Comparison of ENCODE assay signal across 10 cellular contexts in the genomic region with DNA sequence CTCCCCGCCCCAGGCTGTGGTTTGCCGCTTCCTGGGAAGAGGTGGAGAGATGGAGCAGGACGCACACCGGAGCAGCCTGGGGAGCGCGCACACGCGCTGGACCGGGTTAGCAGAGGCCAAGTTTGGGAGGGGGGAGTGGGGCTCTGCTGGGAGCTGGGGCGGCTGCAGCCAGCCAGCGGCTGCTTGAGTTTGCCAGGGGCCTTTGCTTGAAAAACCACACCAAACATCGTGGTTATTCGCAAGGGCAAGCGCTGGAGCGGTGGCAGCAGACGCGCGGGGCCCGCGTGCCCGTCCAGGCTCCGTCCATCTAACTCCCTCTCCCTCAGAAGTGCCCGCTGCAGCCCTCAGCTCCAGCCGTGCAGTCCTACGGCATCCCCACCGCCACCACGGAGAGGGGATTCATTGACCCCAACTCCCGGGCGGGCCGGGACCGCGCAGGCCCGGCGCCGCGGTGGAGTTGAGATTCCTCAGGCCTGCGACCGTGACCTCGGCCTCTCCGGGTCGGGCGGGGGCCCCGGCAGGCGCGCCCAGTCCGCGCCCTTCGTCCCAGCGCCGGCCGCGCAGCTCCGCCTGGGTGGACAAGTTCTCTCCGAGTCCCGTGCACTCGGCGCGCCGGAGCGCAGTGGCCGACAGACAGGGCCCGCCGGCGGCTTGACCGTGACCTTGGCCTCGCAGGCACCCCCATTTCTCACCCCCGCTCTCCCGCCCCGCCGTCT. TPM values are rescaled to one million over a fixed set of nuclear protein-coding genes. Genes with fewer than 3 reads are reported as not detected.
A peak's percentile ranks its signal among the peaks of the same experiment; 100 is the strongest.
DNase-seq lines count a peak whose midpoint lies in the region; ATAC-seq and TF ChIP-seq lines count a peak whose summit lies in the region.
"Had no signal": no experiment of that assay in that cellular context is flagged by ENCODE, and none has a peak within 500 bp of the region (broad histone marks: within the 10 kb centered on the region; RNA-seq: fewer than 3 reads in every experiment).

No MANE protein-coding gene starts in this region.

- H3K9me3 ChIP-seq in CD4-positive, alpha-beta memory T cell (ENCODE audit: control insufficient read depth in 1 of 2, low read length in 2 of 2) = no peaks in the 10 kb centered on the region
- H3K9me3 ChIP-seq in cardiac muscle cell (ENCODE audit: low read depth) = no peaks in the 10 kb centered on the region

- H3K36me3 ChIP-seq in CD4-positive, alpha-beta memory T cell (ENCODE audit: insufficient read depth, low read length) = no peaks in the 10 kb centered on the region
- H3K36me3 ChIP-seq in cardiac muscle cell = no peaks in the 10 kb centered on the region

- H3K27ac Mint-ChIP-seq in CD4-positive, alpha-beta memory T cell = peak overlapping the region in 1 of 7 donors; percentile 99
- no peak overlapping the region for H3K27ac Mint-ChIP-seq in activated CD8-positive, alpha-beta T cell treated with anti-CD3 and anti-CD28 coated beads for 36 hours
- no peak overlapping the region for H3K27ac Mint-ChIP-seq in osteocyte (ENCODE audit: unreplicated experiment)

- H3K9me3 Mint-ChIP-seq in CD4-positive, alpha-beta memory T cell = no peaks in the 10 kb centered on the region
- no peaks in the 10 kb centered on the region for H3K9me3 Mint-ChIP-seq in activated CD8-positive, alpha-beta T cell treated with anti-CD3 and anti-CD28 coated beads for 36 hours
- no peaks in the 10 kb centered on the region for H3K9me3 Mint-ChIP-seq in osteocyte (ENCODE audit: unreplicated experiment)

- no peak overlapping the region for H3K4me3 ChIP-seq in CD4-positive, alpha-beta memory T cell (ENCODE audit: low read length in 2 of 2)
- peak overlapping the region; percentile 30 for H3K4me3 ChIP-seq in cardiac muscle cell

- no peak for ATAC-seq in activated CD8-positive, alpha-beta T cell treated with anti-CD3 and anti-CD28 coated beads for 36 hours
- no peak for ATAC-seq in GM21447 (IDR thresholded peaks at IDR 0.05; ENCODE audit: unreplicated experiment)

- CTCF ChIA-PET in CD4-positive, alpha-beta memory T cell (lab: Charles Lee; ENCODE audit: partially characterized antibody) = no interaction called here
- CTCF ChIA-PET in activated CD8-positive, alpha-beta T cell treated with anti-CD3 and anti-CD28 coated beads for 36 hours (lab: Charles Lee) = interaction anchor here (1.4 kb wide), 1 partner anchor 581 kb away, joined by 3 read pairs; no protein-coding TSS in a partner anchor

- H3K4me3 Mint-ChIP-seq in CD4-positive, alpha-beta memory T cell = peak overlapping the region in 5 of 8 donors; percentile 67 to 73 (median 72)
- H3K4me3 Mint-ChIP-seq in activated CD8-positive, alpha-beta T cell treated with anti-CD3 and anti-CD28 coated beads for 36 hours = peak overlapping the region; percentile 67
- H3K4me3 Mint-ChIP-seq in osteocyte (ENCODE audit: unreplicated experiment) = peak overlapping the region; percentile 60

- POLR2A ChIA-PET in CD4-positive, alpha-beta memory T cell (lab: Charles Lee; ENCODE audit: partially characterized antibody) = interaction anchor here (1.4 kb wide), 1 partner anchor 18 kb away, joined by 3 read pairs; no protein-coding TSS in a partner anchor
- POLR2A ChIA-PET in activated CD8-positive, alpha-beta T cell treated with anti-CD3 and anti-CD28 coated beads for 36 hours (lab: Charles Lee) = no interaction called here

- DNase-seq in CD4-positive, alpha-beta memory T cell = no peak
- DNase-seq in activated CD8-positive, alpha-beta T cell treated with anti-CD3 and anti-CD28 coated beads for 36 hours = no peak
- DNase-seq in cardiac muscle cell (ENCODE audit: low read depth in 1 of 2, low spot score in 1 of 2) = peak; percentile 40 to 45
- no peak for DNase-seq in osteocyte (ENCODE audit: extremely low spot score, unreplicated experiment)
- no peak for DNase-seq in GM03348 (ENCODE audit: low spot score)
- DNase-seq in NOMO-1 treated with DMSO at 0.1 percent for 48 hours (lab: John Stamatoyannopoulos, UW; ENCODE audit: unreplicated experiment) = no peak
- DNase-seq in activated CD8-positive, alpha-beta memory T cell treated with anti-CD3 and anti-CD28 coated beads, Interleukin-2, amount 50 U/mL, for 4 hours = no peak
- DNase-seq: activated CD4-positive, alpha-beta T cell treated with anti-CD3 and anti-CD28 coated beads, Interleukin-2, amount 50 U/mL, for 48 hours had no signal

- H3K4me1 Mint-ChIP-seq in CD4-positive, alpha-beta memory T cell = peaks cover 27 to 71% (median 40%) of the 10 kb centered on the region in 4 donors
- H3K4me1 Mint-ChIP-seq in activated CD8-positive, alpha-beta T cell treated with anti-CD3 and anti-CD28 coated beads for 36 hours (ENCODE audit: low read depth) = peaks cover 32% of the 10 kb centered on the region
- H3K4me1 Mint-ChIP-seq in osteocyte (ENCODE audit: unreplicated experiment) = peaks cover 46% of the 10 kb centered on the region

- H3K27ac ChIP-seq in CD4-positive, alpha-beta memory T cell (ENCODE audit: low read depth, low read length) = no peak overlapping the region
- H3K27ac ChIP-seq in cardiac muscle cell = no peak overlapping the region
- H3K27ac ChIP-seq: parathyroid adenoma had no signal

- no peak for TF ChIP-seq CTCF in activated CD8-positive, alpha-beta T cell treated with anti-CD3 and anti-CD28 coated beads for 36 hours (IDR thresholded peaks at IDR 0.05)
- TF ChIP-seq CTCF in cardiac muscle cell (IDR thresholded peaks at IDR 0.05; ENCODE audit: low read depth, low read length) (no peak), osteocyte (IDR thresholded peaks at IDR 0.05) (no peak)

- H3K36me3 Mint-ChIP-seq in CD4-positive, alpha-beta memory T cell = peaks cover 12 to 37% of the 10 kb centered on the region in 2 donors
- H3K36me3 Mint-ChIP-seq in activated CD8-positive, alpha-beta T cell treated with anti-CD3 and anti-CD28 coated beads for 36 hours (ENCODE audit: low read depth) = peaks cover 12% of the 10 kb centered on the region
- peaks cover 18% of the 10 kb centered on the region for H3K36me3 Mint-ChIP-seq in osteocyte (ENCODE audit: unreplicated experiment)

- H3K27me3 ChIP-seq in CD4-positive, alpha-beta memory T cell (ENCODE audit: insufficient read depth, low read length) = no peaks in the 10 kb centered on the region
- H3K27me3 ChIP-seq in cardiac muscle cell = peaks cover 57% of the 10 kb centered on the region

- intact Hi-C loops in CD4-positive, alpha-beta memory T cell (cut with micrococcal nuclease) = no loop called here
- intact Hi-C loops in activated CD8-positive, alpha-beta T cell treated with anti-CD3 and anti-CD28 coated beads for 36 hours (cut with micrococcal nuclease) = no loop called here

- peaks cover 40% of the 10 kb centered on the region for H3K4me1 ChIP-seq in CD4-positive, alpha-beta memory T cell (ENCODE audit: insufficient read depth, low read length)
- H3K4me1 ChIP-seq in cardiac muscle cell (ENCODE audit: low read depth) = peaks cover 8% of the 10 kb centered on the region

- H3K27me3 Mint-ChIP-seq in CD4-positive, alpha-beta memory T cell = peaks cover 0 to 2% of the 10 kb centered on the region in 2 donors
- H3K27me3 Mint-ChIP-seq in activated CD8-positive, alpha-beta T cell treated with anti-CD3 and anti-CD28 coated beads for 36 hours = peaks cover 17% of the 10 kb centered on the region
- peaks cover 14% of the 10 kb centered on the region for H3K27me3 Mint-ChIP-seq in osteocyte (ENCODE audit: unreplicated experiment)

RNA-seq across cellular contexts. Expression of a gene that starts 4.5 kb away (rescaled TPM):
- 10 to 100 TPM; 55.9 to 56.7 TPM for total RNA-seq in CD4-positive, alpha-beta memory T cell
- polyA plus RNA-seq in CD4-positive, alpha-beta memory T cell = 10 to 100 TPM; 21.0 to 29.3 TPM
- total RNA-seq in activated CD8-positive, alpha-beta T cell treated with anti-CD3 and anti-CD28 coated beads for 36 hours = 10 to 100 TPM; 20.0 to 21.1 TPM
- total RNA-seq in cardiac muscle cell = 11.0 and 21.1 TPM in 2 replicates
- polyA plus RNA-seq in cardiac muscle cell = 17.4 and 18.5 TPM in 2 replicates
- total RNA-seq in osteocyte = 17.7 and 19.7 TPM in 2 replicates

RNA-seq across cellular contexts. Expression of a gene that starts 6.2 kb away (rescaled TPM):
- 10 to 100 TPM; 30.1 to 32.0 TPM for total RNA-seq in CD4-positive, alpha-beta memory T cell
- 1 to 10 TPM in 1 of 2 donors, under 1 TPM in 1; 0.84 to 6.5 TPM for polyA plus RNA-seq in CD4-positive, alpha-beta memory T cell
- total RNA-seq in activated CD8-positive, alpha-beta T cell treated with anti-CD3 and anti-CD28 coated beads for 36 hours = 10 to 100 TPM; 10.8 to 11.0 TPM
- total RNA-seq in cardiac muscle cell = 10.6 and 13.5 TPM in 2 replicates
- polyA plus RNA-seq in cardiac muscle cell = 5.6 and 6.5 TPM in 2 replicates
- 12.2 and 13.3 TPM in 2 replicates for total RNA-seq in osteocyte

Comparison
In these comparisons a context has a peak if more than half of its experiments do, and no peak if none do; other contexts are left out.
1. DNase-seq: peak in cardiac muscle cell (2 of 2); none in CD4-positive, alpha-beta memory T cell (0 of 5), activated CD8-positive, alpha-beta T cell treated with anti-CD3 and anti-CD28 coated beads for 36 hours (single experiment), osteocyte (single experiment), GM03348 (single experiment), NOMO-1 treated with DMSO at 0.1 percent for 48 hours (single experiment) and activated CD8-positive, alpha-beta memory T cell treated with anti-CD3 and anti-CD28 coated beads, Interleukin-2, amount 50 U/mL, for 4 hours (single experiment).
2. Peak in every context shown above with its lines, with median percentiles within 50 percentile points of each other: H3K4me3 Mint-ChIP-seq.